Comparison of ENCODE assay signal across 15 cellular contexts in genomic region chr1:43274804-43275180, GRCh38. TPM values are rescaled to one million over a fixed set of nuclear protein-coding genes. Genes with fewer than 3 reads are reported as not detected.
A peak's percentile ranks its signal among the peaks of the same experiment; 100 is the strongest.
DNase-seq lines count a peak whose midpoint lies in the region; ATAC-seq and TF ChIP-seq lines count a peak whose summit lies in the region.
"Had no signal": no experiment of that assay in that cellular context is flagged by ENCODE, and none has a peak within 500 bp of the region (broad histone marks: within the 10 kb centered on the region; RNA-seq: fewer than 3 reads in every experiment).

No MANE protein-coding gene starts in this region.

- H3K9me3 ChIP-seq in mammary epithelial cell (replicated peaks; ENCODE audit: insufficient read depth, low read length) (no peaks in the 10 kb centered on the region), lower lobe of right lung (no peaks in the 10 kb centered on the region), upper lobe of left lung (no peaks in the 10 kb centered on the region)
- H3K9me3 ChIP-seq: BE2C had no signal

- no peaks in the 10 kb centered on the region for H3K79me2 ChIP-seq in mammary epithelial cell (ENCODE audit: insufficient read depth, low read length)

- H3K36me3 ChIP-seq in mammary epithelial cell (ENCODE audit: insufficient read depth, low read length) (no peaks in the 10 kb centered on the region), lower lobe of right lung (no peaks in the 10 kb centered on the region), upper lobe of left lung (peaks cover 0 to 12% (median 0%) of the 10 kb centered on the region in 4 donors)
- H3K36me3 ChIP-seq: BE2C, brain microvascular endothelial cell had no signal

- no peak for TF ChIP-seq POLR2A in upper lobe of left lung (IDR thresholded peaks at IDR 0.05)

- in situ Hi-C loops in mammary epithelial cell (cut with MboI; ENCODE audit: low sequenced_read_pairs in 2 of 2): no loop called here

- CTCF ChIA-PET in mammary epithelial cell (lab: Charles Lee; ENCODE audit: low non-redundant PET) (no interaction called here), MCF 10A (lab: Yijun Ruan, JAX) (interaction anchor here (0.6 kb wide), 1 partner anchor 1650 kb away, joined by 3 read pairs; no protein-coding TSS in a partner anchor)

- H3K27me3 Mint-ChIP-seq in MCF 10A (ENCODE audit: insufficient read depth, unreplicated experiment): peaks cover 11% of the 10 kb centered on the region
- peaks cover 20% of the 10 kb centered on the region for H3K27me3 Mint-ChIP-seq in activated T-helper 17 cell treated with anti-CD3 and anti-CD28 coated beads, Interleukin-2, amount 50 U/mL, for 72 hours

- intact Hi-C loops in mammary epithelial cell (cut with micrococcal nuclease) (no loop called here), MCF 10A (cut with micrococcal nuclease) (no loop called here), lower lobe of right lung (cut with DNase I) (no loop called here)

- H3K27ac Mint-ChIP-seq in MCF 10A (ENCODE audit: low read depth, unreplicated experiment): no peak overlapping the region
- peak overlapping the region; percentile 93 for H3K27ac Mint-ChIP-seq in activated T-helper 17 cell treated with anti-CD3 and anti-CD28 coated beads, Interleukin-2, amount 50 U/mL, for 72 hours

- H3K27me3 ChIP-seq in mammary epithelial cell (ENCODE audit: insufficient read depth, low read length) (no peaks in the 10 kb centered on the region), lower lobe of right lung (ENCODE audit: low read depth) (no peaks in the 10 kb centered on the region), upper lobe of left lung (no peaks in the 10 kb centered on the region)
- H3K27me3 ChIP-seq: BE2C, brain microvascular endothelial cell had no signal

- dilution Hi-C loops in mammary epithelial cell (cut with HindIII; ENCODE audit: low sequenced_read_pairs): no loop called here

- POLR2A ChIA-PET in MCF 10A (lab: Yijun Ruan, JAX): no interaction called here

- no peak overlapping the region for H3K9ac ChIP-seq in mammary epithelial cell (ENCODE audit: insufficient read depth, low read length)

- WGBS in mammary epithelial cell (ENCODE audit: low coverage, missing lambda C conversion rate): 89% methylated on average over 8 of the region's 8 CpGs
- 75 to 83% methylated on average over 8 of the region's 8 CpGs for WGBS in upper lobe of left lung, 2 donors

- no peak for TF ChIP-seq EP300 in upper lobe of left lung (IDR thresholded peaks at IDR 0.05)

- no peaks in the 10 kb centered on the region for H3K9me3 Mint-ChIP-seq in MCF 10A (ENCODE audit: unreplicated experiment)
- peaks cover 6% of the 10 kb centered on the region for H3K9me3 Mint-ChIP-seq in activated T-helper 17 cell treated with anti-CD3 and anti-CD28 coated beads, Interleukin-2, amount 50 U/mL, for 72 hours

- no peak overlapping the region for H3K4me3 Mint-ChIP-seq in MCF 10A (ENCODE audit: unreplicated experiment)
- peak overlapping the region; percentile 73 for H3K4me3 Mint-ChIP-seq in activated T-helper 17 cell treated with anti-CD3 and anti-CD28 coated beads, Interleukin-2, amount 50 U/mL, for 72 hours

- H3K4me2 ChIP-seq in mammary epithelial cell (ENCODE audit: insufficient read depth, low read depth, low read length): no peak overlapping the region

- no peaks in the 10 kb centered on the region for H4K20me1 ChIP-seq in mammary epithelial cell (ENCODE audit: insufficient read depth, low read length)

- no peak for TF ChIP-seq CTCF in mammary epithelial cell (conservative IDR thresholded peaks at IDR 0.05 in 1 of 2, IDR thresholded peaks at IDR 0.05 in 1 of 2; ENCODE audit: extremely low read depth in 1 of 2, insufficient read depth in 1 of 2, low read depth in 1 of 2, low read length in 2 of 2)
- no peak for TF ChIP-seq CTCF in MCF 10A (IDR thresholded peaks at IDR 0.05; ENCODE audit: unreplicated experiment)
- no peak for TF ChIP-seq CTCF in lower lobe of right lung (IDR thresholded peaks at IDR 0.05)
- TF ChIP-seq CTCF in upper lobe of left lung (IDR thresholded peaks at IDR 0.05): no peak

- ATAC-seq in activated T-helper 17 cell treated with anti-CD3 and anti-CD28 coated beads, Interleukin-2, amount 50 U/mL, for 72 hours (replicated peaks): no peak
- ATAC-seq in lower lobe of right lung: no peak
- no peak for ATAC-seq in upper lobe of left lung (ENCODE audit: low FRiP score in 2 of 2)
- no peak for ATAC-seq in HG02798 (IDR thresholded peaks at IDR 0.05; ENCODE audit: poor library complexity, unreplicated experiment)

- H3K27ac ChIP-seq in mammary epithelial cell (ENCODE audit: insufficient read depth, low read depth, low read length) (no peak overlapping the region), lower lobe of right lung (peak overlapping the region; percentile 8), upper lobe of left lung (peak overlapping the region; percentile 36 to 64 (median 44))
- H3K27ac ChIP-seq: brain microvascular endothelial cell had no signal

- H3K4me3 ChIP-seq in mammary epithelial cell (replicated peaks in 1 of 3; ENCODE audit: insufficient read depth in 1 of 3, low read depth in 2 of 3, low read length in 3 of 3) (no peak overlapping the region), lower lobe of right lung (no peak overlapping the region), upper lobe of left lung (no peak overlapping the region)

- DNase-seq in mammary epithelial cell (no peak), MCF 10A (ENCODE audit: unreplicated experiment) (no peak), lower lobe of right lung (no peak), upper lobe of left lung (no peak), dedifferentiated amniotic fluid mesenchymal stem cell (ENCODE audit: extremely low spot score) (no peak), kidney glomerular epithelial cell (lab: John Stamatoyannopoulos, UW) (no peak)
- DNase-seq: BE2C, kidney, NCI-H1436 treated with DMSO at 0.1 percent for 48 hours, occipital lobe had no signal

- H3K4me1 ChIP-seq in mammary epithelial cell (ENCODE audit: insufficient read depth, low read length) (peaks cover 16% of the 10 kb centered on the region), lower lobe of right lung (peaks cover 16% of the 10 kb centered on the region), upper lobe of left lung (peaks cover 19 to 48% (median 32%) of the 10 kb centered on the region in 4 donors)
- H3K4me1 ChIP-seq: BE2C had no signal

- peaks cover 9% of the 10 kb centered on the region for H3K4me1 Mint-ChIP-seq in MCF 10A (ENCODE audit: insufficient read depth, unreplicated experiment)
- H3K4me1 Mint-ChIP-seq in activated T-helper 17 cell treated with anti-CD3 and anti-CD28 coated beads, Interleukin-2, amount 50 U/mL, for 72 hours: peaks cover 21% of the 10 kb centered on the region

- no peaks in the 10 kb centered on the region for H3K36me3 Mint-ChIP-seq in MCF 10A (ENCODE audit: insufficient read depth, unreplicated experiment)
- H3K36me3 Mint-ChIP-seq in activated T-helper 17 cell treated with anti-CD3 and anti-CD28 coated beads, Interleukin-2, amount 50 U/mL, for 72 hours (ENCODE audit: low read depth): no peaks in the 10 kb centered on the region

- BruUV-seq in mammary epithelial cell (replicated peaks; lab: Mats Ljungman, UMichigan) (no TSS peak), MCF 10A (replicated peaks; lab: Mats Ljungman, UMichigan) (no TSS peak)

- H2AFZ ChIP-seq in mammary epithelial cell (ENCODE audit: low read depth, low read length): peak overlapping the region; percentile 76

RNA-seq across cellular contexts. Expression of gene TMEM125, which starts 5.0 kb away (rescaled TPM):
- total RNA-seq in mammary epithelial cell (1 to 10 TPM in 1 of 2 donors, under 1 TPM in 1; 0.67 to 5.1 TPM), MCF 10A (2022) (3.1 and 3.8 TPM in 2 replicates), lower lobe of right lung (197 TPM), upper lobe of left lung (100 to 1,000 TPM; 144 to 302 (median 227) TPM)
- 2.2 TPM for polyA plus RNA-seq in mammary epithelial cell
- 3.3 TPM for polyA minus RNA-seq in mammary epithelial cell
- total RNA-seq in activated T-helper 17 cell treated with anti-CD3 and anti-CD28 coated beads, Interleukin-2, amount 50 U/mL, for 72 hours: not detected
- total RNA-seq: HT1080, subcutaneous adipose tissue had no signal

RNA-seq across cellular contexts. Expression of gene C1orf210, which starts 10.6 kb away (rescaled TPM):
- total RNA-seq in mammary epithelial cell: 1 to 10 TPM; 7.0 to 7.2 TPM
- 7.6 TPM for polyA plus RNA-seq in mammary epithelial cell
- 0.93 TPM for polyA minus RNA-seq in mammary epithelial cell
- 0.91 and 1.6 TPM in 2 replicates for total RNA-seq in MCF 10A (2022)
- total RNA-seq in activated T-helper 17 cell treated with anti-CD3 and anti-CD28 coated beads, Interleukin-2, amount 50 U/mL, for 72 hours: not detected
- 19.1 TPM for total RNA-seq in lower lobe of right lung
- 10 to 100 TPM; 12.5 to 38.3 (median 27.1) TPM for total RNA-seq in upper lobe of left lung
- total RNA-seq: HT1080, occipital lobe had no signal

RNA-seq across cellular contexts. Expression of gene TIE1, which starts 26.0 kb away (rescaled TPM):
- not detected for total RNA-seq in mammary epithelial cell
- not detected for polyA plus RNA-seq in mammary epithelial cell
- not detected for polyA minus RNA-seq in mammary epithelial cell
- total RNA-seq in MCF 10A (2022): not detected in 2 replicates
- under 1 TPM in 1 of 2 donors, not detected in 1; 0.61 TPM for total RNA-seq in activated T-helper 17 cell treated with anti-CD3 and anti-CD28 coated beads, Interleukin-2, amount 50 U/mL, for 72 hours
- total RNA-seq in lower lobe of right lung: 48.5 TPM
- total RNA-seq in upper lobe of left lung: 100 to 1,000 TPM in 1 of 6 donors, 10 to 100 TPM in 5; 23.9 to 170 (median 51.4) TPM

Comparison
In these comparisons a context has a peak if more than half of its experiments do, and no peak if none do; other contexts are left out.
1. RNA of gene TMEM125, which starts 5.0 kb away (total RNA-seq): 144 to 302 TPM in upper lobe of left lung and 197 TPM in lower lobe of right lung (single experiment); 0.67 to 5.1 TPM in mammary epithelial cell, 3.1 to 3.8 TPM in MCF 10A and not detected in activated T-helper 17 cell treated with anti-CD3 and anti-CD28 coated beads, Interleukin-2, amount 50 U/mL, for 72 hours; every median in the first group is over 10 times any median in the second.
2. RNA of gene TIE1, which starts 26.0 kb away (total RNA-seq): 23.9 to 170 TPM in upper lobe of left lung and 48.5 TPM in lower lobe of right lung (single experiment); 0.61 TPM in activated T-helper 17 cell treated with anti-CD3 and anti-CD28 coated beads, Interleukin-2, amount 50 U/mL, for 72 hours, not detected in mammary epithelial cell and not detected in MCF 10A; every median in the first group is over 10 times any median in the second.